Comparison of ENCODE assay signal across 20 cellular contexts in the genomic region with DNA sequence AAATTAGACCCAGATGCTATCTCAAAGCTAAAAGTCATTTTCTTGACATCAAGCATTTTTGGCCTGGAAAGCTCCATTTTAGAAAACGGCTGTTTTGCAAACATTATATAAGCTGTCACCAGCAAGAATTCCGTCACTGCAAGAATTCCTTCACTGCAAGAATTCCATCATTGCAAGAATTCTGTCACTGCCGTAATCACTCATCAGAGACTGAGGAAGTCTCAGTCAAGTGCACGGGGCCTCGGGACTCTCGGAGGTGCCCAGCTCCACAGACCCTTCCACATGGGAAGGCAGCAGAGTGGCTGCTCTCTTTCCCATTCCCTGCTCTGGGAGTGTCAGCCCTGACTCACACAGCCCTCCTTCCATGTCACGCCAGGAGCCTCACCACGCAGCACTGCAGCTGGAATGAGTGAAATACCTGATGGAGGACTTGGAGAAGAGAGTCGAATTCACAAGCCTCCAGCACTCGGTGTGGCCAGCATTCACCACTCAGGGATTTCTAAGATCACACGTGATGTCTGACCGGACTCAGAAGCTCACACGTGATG.
DNase-seq lines count a peak whose midpoint lies in the region; ATAC-seq and TF ChIP-seq lines count a peak whose summit lies in the region.
"Had no signal": no experiment of that assay in that cellular context is flagged by ENCODE, and none has a peak within 500 bp of the region (broad histone marks: within the 10 kb centered on the region; RNA-seq: fewer than 3 reads in every experiment).

No MANE protein-coding gene starts in this region.

- no peak overlapping the region for H2AFZ ChIP-seq in neural cell (ENCODE audit: low read depth, low read length)
- H2AFZ ChIP-seq: GM23338 had no signal

- H3K4me3 ChIP-seq in endodermal cell (ENCODE audit: low read length) (peak overlapping the region; percentile 33), neural cell (ENCODE audit: low read length) (no peak overlapping the region)
- H3K4me3 ChIP-seq: BLaER1 treated with 17β-estradiol and CSF1 and Interleukin-3, amounts not matched to agents 10 nM and 100 nM; GM23338 had no signal

- no peaks in the 10 kb centered on the region for H3K4me1 Mint-ChIP-seq in endodermal cell
- H3K4me1 Mint-ChIP-seq: CD8-positive, alpha-beta memory T cell had no signal

- no peaks in the 10 kb centered on the region for H3K9me2 ChIP-seq in neural cell (ENCODE audit: insufficient read depth, low read length)

- no peak overlapping the region for H3K9ac ChIP-seq in endodermal cell (ENCODE audit: extremely low read depth, low read length, poor library complexity, severe bottlenecking)
- no peak overlapping the region for H3K9ac ChIP-seq in neural cell (ENCODE audit: low read length)
- H3K9ac ChIP-seq: BLaER1 treated with 17β-estradiol and CSF1 and Interleukin-3, amounts not matched to agents 10 nM and 100 nM had no signal

- 76 to 77% methylated on average over 12 to 13 of the region's 13 CpGs for WGBS in endodermal cell (ENCODE audit: insufficient coverage in 1 of 2, insufficient read length in 1 of 2), 2 experiments

- TF ChIP-seq CTCF in endodermal cell (conservative IDR thresholded peaks at IDR 0.05) (no peak), neural cell (IDR thresholded peaks at IDR 0.05; ENCODE audit: poor library complexity, severe bottlenecking) (no peak)

- H3K9me3 Mint-ChIP-seq in endodermal cell = peaks cover 26% of the 10 kb centered on the region
- H3K9me3 Mint-ChIP-seq: CD4-positive, alpha-beta T cell; CD8-positive, alpha-beta memory T cell had no signal

- no peak overlapping the region for H3K4me2 ChIP-seq in neural cell (ENCODE audit: low read length)
- H3K4me2 ChIP-seq: BLaER1 treated with 17β-estradiol and CSF1 and Interleukin-3, amounts not matched to agents 10 nM and 100 nM; GM23338 had no signal

- H3K27me3 Mint-ChIP-seq in endodermal cell (ENCODE audit: insufficient read depth) = no peaks in the 10 kb centered on the region
- H3K27me3 Mint-ChIP-seq: CD4-positive, alpha-beta T cell had no signal

- peaks cover 85% of the 10 kb centered on the region for H3K9me3 ChIP-seq in endodermal cell (ENCODE audit: control insufficient read depth, low read length)
- no peaks in the 10 kb centered on the region for H3K9me3 ChIP-seq in neural cell (ENCODE audit: low read length)
- H3K9me3 ChIP-seq: BE2C had no signal

- no peak for ATAC-seq in HG02981 (IDR thresholded peaks at IDR 0.05; ENCODE audit: unreplicated experiment)
- ATAC-seq: GM23338, HCT116 had no signal

- H3K27me3 ChIP-seq in endodermal cell (ENCODE audit: control insufficient read depth, insufficient read depth, low read length, poor library complexity, severe bottlenecking) = no peaks in the 10 kb centered on the region
- H3K27me3 ChIP-seq in neural cell (ENCODE audit: insufficient read depth, low read depth, low read length) = no peaks in the 10 kb centered on the region
- H3K27me3 ChIP-seq: BE2C; BLaER1 treated with 17β-estradiol and CSF1 and Interleukin-3, amounts not matched to agents 10 nM and 100 nM had no signal

- peaks cover 7% of the 10 kb centered on the region for H3F3A ChIP-seq in neural cell (ENCODE audit: insufficient read depth, low read length, poor library complexity, severe bottlenecking)

- no peak for TF ChIP-seq RAD21 in neural cell (conservative IDR thresholded peaks at IDR 0.05)

- no peaks in the 10 kb centered on the region for H3K36me3 ChIP-seq in endodermal cell (ENCODE audit: control insufficient read depth, insufficient read depth, low read length)
- no peaks in the 10 kb centered on the region for H3K36me3 ChIP-seq in neural cell (ENCODE audit: insufficient read depth, low read length)
- H3K36me3 ChIP-seq: BE2C; BLaER1 treated with 17β-estradiol and CSF1 and Interleukin-3, amounts not matched to agents 10 nM and 100 nM had no signal

- H4K20me1 ChIP-seq in neural cell (ENCODE audit: insufficient read depth) = no peaks in the 10 kb centered on the region
- H4K20me1 ChIP-seq: BLaER1 treated with 17β-estradiol and CSF1 and Interleukin-3, amounts not matched to agents 10 nM and 100 nM had no signal

- DNase-seq in activated effector memory CD4-positive, alpha-beta T cell treated with anti-CD3 and anti-CD28 coated beads, Interleukin-2, amount 50 U/mL, for 16 hours = peak; percentile 31
- no peak for DNase-seq in activated effector memory CD4-positive, alpha-beta T cell treated with Interleukin-2 at 50 U/mL for 16 hours
- DNase-seq in endodermal cell (peak; percentile 9), OCI-M1 (lab: John Stamatoyannopoulos, UW) (no peak), EL (no peak)
- peak; percentile 14 for DNase-seq in stimulated activated CD8-positive, alpha-beta memory T cell treated with anti-CD3 and anti-CD28 coated beads, Interleukin-4, amount 100 ng/mL, for 48 hours
- DNase-seq: BE2C; CD4-positive, alpha-beta T cell; CD8-positive, alpha-beta memory T cell; DMS 273 treated with DMSO at 0.1 percent for 48 hours; DMS79; GF-D8; H9 had no signal

- no peaks in the 10 kb centered on the region for H3K36me3 Mint-ChIP-seq in endodermal cell (ENCODE audit: low read depth)
- H3K36me3 Mint-ChIP-seq: CD14-positive monocyte; CD8-positive, alpha-beta memory T cell had no signal

- no peaks in the 10 kb centered on the region for H3K79me2 ChIP-seq in neural cell (replicated peaks; ENCODE audit: insufficient read depth, low read length)

- no peak overlapping the region for H3K27ac Mint-ChIP-seq in endodermal cell
- H3K27ac Mint-ChIP-seq: CD14-positive monocyte; CD4-positive, alpha-beta T cell; CD8-positive, alpha-beta memory T cell; GM23338; H9 had no signal

- no peak for TF ChIP-seq EP300 in neural cell (conservative IDR thresholded peaks at IDR 0.05; ENCODE audit: poor library complexity, severe bottlenecking)

- H3K27ac ChIP-seq in endodermal cell (ENCODE audit: low read depth, low read length) (no peak overlapping the region), neural cell (ENCODE audit: low read length) (peak overlapping the region; percentile 2)
- H3K27ac ChIP-seq: 22Rv1; BLaER1 treated with 17β-estradiol and CSF1 and Interleukin-3, amounts not matched to agents 10 nM and 100 nM had no signal

- H3K4me1 ChIP-seq in endodermal cell (ENCODE audit: control insufficient read depth, insufficient read depth, low read length) = no peaks in the 10 kb centered on the region
- H3K4me1 ChIP-seq: BE2C had no signal

- H3K4me3 Mint-ChIP-seq in endodermal cell = no peak overlapping the region
- H3K4me3 Mint-ChIP-seq: CD14-positive monocyte; CD4-positive, alpha-beta T cell; CD8-positive, alpha-beta memory T cell; GM23338; H9 had no signal

TF ChIP-seq in neural cell, 6 proteins besides CTCF, POLR2A, EP300 and RAD21:
- TF ChIP-seq MXI1 (conservative IDR thresholded peaks at IDR 0.05; ENCODE audit: poor library complexity, severe bottlenecking) = no peak
- TF ChIP-seq SMC3 (conservative IDR thresholded peaks at IDR 0.05; ENCODE audit: poor library complexity) = no peak
- TF ChIP-seq, protein P1, sequence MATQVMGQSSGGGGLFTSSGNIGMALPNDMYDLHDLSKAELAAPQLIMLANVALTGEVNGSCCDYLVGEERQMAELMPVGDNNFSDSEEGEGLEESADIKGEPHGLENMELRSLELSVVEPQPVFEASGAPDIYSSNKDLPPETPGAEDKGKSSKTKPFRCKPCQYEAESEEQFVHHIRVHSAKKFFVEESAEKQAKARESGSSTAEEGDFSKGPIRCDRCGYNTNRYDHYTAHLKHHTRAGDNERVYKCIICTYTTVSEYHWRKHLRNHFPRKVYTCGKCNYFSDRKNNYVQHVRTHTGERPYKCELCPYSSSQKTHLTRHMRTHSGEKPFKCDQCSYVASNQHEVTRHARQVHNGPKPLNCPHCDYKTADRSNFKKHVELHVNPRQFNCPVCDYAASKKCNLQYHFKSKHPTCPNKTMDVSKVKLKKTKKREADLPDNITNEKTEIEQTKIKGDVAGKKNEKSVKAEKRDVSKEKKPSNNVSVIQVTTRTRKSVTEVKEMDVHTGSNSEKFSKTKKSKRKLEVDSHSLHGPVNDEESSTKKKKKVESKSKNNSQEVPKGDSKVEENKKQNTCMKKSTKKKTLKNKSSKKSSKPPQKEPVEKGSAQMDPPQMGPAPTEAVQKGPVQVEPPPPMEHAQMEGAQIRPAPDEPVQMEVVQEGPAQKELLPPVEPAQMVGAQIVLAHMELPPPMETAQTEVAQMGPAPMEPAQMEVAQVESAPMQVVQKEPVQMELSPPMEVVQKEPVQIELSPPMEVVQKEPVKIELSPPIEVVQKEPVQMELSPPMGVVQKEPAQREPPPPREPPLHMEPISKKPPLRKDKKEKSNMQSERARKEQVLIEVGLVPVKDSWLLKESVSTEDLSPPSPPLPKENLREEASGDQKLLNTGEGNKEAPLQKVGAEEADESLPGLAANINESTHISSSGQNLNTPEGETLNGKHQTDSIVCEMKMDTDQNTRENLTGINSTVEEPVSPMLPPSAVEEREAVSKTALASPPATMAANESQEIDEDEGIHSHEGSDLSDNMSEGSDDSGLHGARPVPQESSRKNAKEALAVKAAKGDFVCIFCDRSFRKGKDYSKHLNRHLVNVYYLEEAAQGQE (IDR thresholded peaks at IDR 0.05; ENCODE audit: borderline replicate concordance) = peak; percentile 97

Comparison
In these comparisons a context has a peak if more than half of its experiments do, and no peak if none do; other contexts are left out.
1. DNase-seq: peak in activated effector memory CD4-positive, alpha-beta T cell treated with anti-CD3 and anti-CD28 coated beads, Interleukin-2, amount 50 U/mL, for 16 hours (single experiment), endodermal cell (single experiment) and stimulated activated CD8-positive, alpha-beta memory T cell treated with anti-CD3 and anti-CD28 coated beads, Interleukin-4, amount 100 ng/mL, for 48 hours (single experiment); none in activated effector memory CD4-positive, alpha-beta T cell treated with Interleukin-2 at 50 U/mL for 16 hours (single experiment), OCI-M1 (single experiment) and EL (single experiment).